Comparison of ENCODE assay signal across 8 cellular contexts in genomic region chr14:55028066-55028465, GRCh38. TPM values are rescaled to one million over a fixed set of nuclear protein-coding genes. Genes with fewer than 3 reads are reported as not detected.
DNase-seq lines count a peak whose midpoint lies in the region; ATAC-seq and TF ChIP-seq lines count a peak whose summit lies in the region.

No MANE protein-coding gene starts in this region.

- H3K36me3 ChIP-seq in SJCRH30: peaks cover 18% of the 10 kb centered on the region
- no peaks in the 10 kb centered on the region for H3K36me3 ChIP-seq in skeletal muscle satellite cell (ENCODE audit: insufficient read depth, low read length)

- H3K4me3 ChIP-seq in SJCRH30 (peak overlapping the region; percentile 74), fibroblast of the aortic adventitia (ENCODE audit: low read depth, low read length) (peak overlapping the region; percentile 96), skeletal muscle satellite cell (ENCODE audit: low read length) (peak overlapping the region; percentile 96)

- peak; percentile 16 for DNase-seq in DMS 273 (lab: John Stamatoyannopoulos, UW; ENCODE audit: unreplicated experiment)
- no peak for DNase-seq in DMS 273 treated with DMSO at 0.1 percent for 48 hours (lab: John Stamatoyannopoulos, UW)
- peak in 1 of 2 experiments; percentile 24 for DNase-seq in SJCRH30
- DNase-seq in fibroblast of the aortic adventitia (ENCODE audit: low read depth): no peak
- no peak for DNase-seq in NOMO-1 (lab: John Stamatoyannopoulos, UW; ENCODE audit: unreplicated experiment in 2 of 2)

- H3K4me1 ChIP-seq in SJCRH30 (peaks cover 14% of the 10 kb centered on the region), skeletal muscle satellite cell (ENCODE audit: control insufficient read depth, insufficient read depth, low read length) (peaks cover 23% of the 10 kb centered on the region)

- H3K9me3 ChIP-seq in SJCRH30 (replicated peaks) (no peaks in the 10 kb centered on the region), skeletal muscle satellite cell (replicated peaks; ENCODE audit: low read length) (no peaks in the 10 kb centered on the region)

- ATAC-seq in HG02763 (IDR thresholded peaks at IDR 0.05; ENCODE audit: unreplicated experiment) (no peak), GM18861 (IDR thresholded peaks at IDR 0.05; ENCODE audit: unreplicated experiment) (no peak)

- H3K27me3 ChIP-seq in SJCRH30: no peaks in the 10 kb centered on the region
- H3K27me3 ChIP-seq in skeletal muscle satellite cell (ENCODE audit: control insufficient read depth, insufficient read depth, low read length): no peaks in the 10 kb centered on the region

- H3K4me2 ChIP-seq in skeletal muscle satellite cell (ENCODE audit: low read length): peak overlapping the region; percentile 95

- no peak for TF ChIP-seq CTCF in fibroblast of the aortic adventitia (IDR thresholded peaks at IDR 0.05; ENCODE audit: insufficient read depth, low read length)

- peak overlapping the region; percentile 92 for H3K27ac ChIP-seq in SJCRH30

- peak overlapping the region; percentile 92 for H3K9ac ChIP-seq in skeletal muscle satellite cell (ENCODE audit: low read depth, low read length)

RNA-seq across cellular contexts. Expression of gene SOCS4, which starts 1.0 kb away (rescaled TPM):
- 27.7 and 33.0 TPM in 2 replicates for total RNA-seq in SJCRH30 (2014; rRNA removed; shearing (Covaris generic))
- total RNA-seq in fibroblast of the aortic adventitia (ENCODE audit: low replicate concordance): 11.6 and 25.0 TPM in 2 replicates
- 15.5 and 15.7 TPM in 2 replicates for total RNA-seq in skeletal muscle satellite cell (2012; rRNA removed)

RNA-seq across cellular contexts. Expression of gene WDHD1, which starts 1.2 kb away (rescaled TPM):
- total RNA-seq in SJCRH30 (2014; rRNA removed; shearing (Covaris generic)): 42.4 and 45.3 TPM in 2 replicates
- 9.3 and 27.0 TPM in 2 replicates for total RNA-seq in fibroblast of the aortic adventitia (ENCODE audit: low replicate concordance)
- total RNA-seq in skeletal muscle satellite cell (2012; rRNA removed): 12.4 and 14.9 TPM in 2 replicates

RNA-seq across cellular contexts. Expression of gene MAPK1IP1L, which starts 23.4 kb away (rescaled TPM):
- total RNA-seq in SJCRH30 (2014; rRNA removed; shearing (Covaris generic)): 66.5 and 76.2 TPM in 2 replicates
- 16.2 and 71.8 TPM in 2 replicates for total RNA-seq in fibroblast of the aortic adventitia (ENCODE audit: low replicate concordance)
- 43.5 and 44.6 TPM in 2 replicates for total RNA-seq in skeletal muscle satellite cell (2012; rRNA removed)
